In the genomic region with DNA sequence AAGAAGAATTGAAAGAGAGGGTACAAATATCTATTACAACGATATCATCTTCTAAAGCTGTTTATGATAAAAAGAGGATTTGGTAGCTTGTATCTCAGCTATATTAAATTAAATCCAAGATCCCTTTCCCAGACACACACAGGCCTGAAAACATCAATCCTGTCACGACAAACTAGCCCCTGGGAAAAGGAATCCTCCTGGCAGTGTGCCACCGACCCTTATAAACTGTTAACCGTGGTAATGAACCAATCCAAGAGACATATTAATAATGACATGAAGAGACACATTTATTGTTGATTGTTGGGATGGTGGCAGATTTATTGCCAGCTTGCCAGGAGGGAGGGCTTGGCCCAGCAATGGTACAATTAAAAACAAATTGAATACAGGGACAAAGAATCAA, we compare ENCODE assay signal across 12 cellular contexts.
"Had no signal": no experiment of that assay in that cellular context is flagged by ENCODE, and none has a peak within 500 bp of the region (broad histone marks: within the 10 kb centered on the region; RNA-seq: fewer than 3 reads in every experiment).

No MANE protein-coding gene starts in this region.

- ATAC-seq: activated CD8-positive, alpha-beta T cell treated with anti-CD3 and anti-CD28 coated beads, Interleukin-2, amount 10 ng/mL, durations not matched to agents 7 days and 5 days; left colon; naive thymus-derived CD4-positive, alpha-beta T cell had no signal

- H3K9me3 Mint-ChIP-seq: activated T-helper 1 cell treated with anti-CD3 and anti-CD28 coated beads, Interleukin-12 subunit alpha, Interleukin-12 subunit beta, Interleukin-2, Interleukin-4 antibody, amounts not matched to agents 30 ng/mL and 10 ng/mL and 1 ng/mL, durations not matched to agents 14 hours and 24 hours and 36 hours had no signal

- H3K4me3 Mint-ChIP-seq: activated CD8-positive, alpha-beta T cell treated with anti-CD3 and anti-CD28 coated beads, Interleukin-2, amount 10 ng/mL, durations not matched to agents 7 days and 5 days; activated T-helper 1 cell treated with anti-CD3 and anti-CD28 coated beads, Interleukin-12 subunit alpha, Interleukin-12 subunit beta, Interleukin-2, Interleukin-4 antibody, amounts not matched to agents 30 ng/mL and 10 ng/mL and 1 ng/mL, durations not matched to agents 14 hours and 24 hours and 36 hours; naive thymus-derived CD4-positive, alpha-beta T cell had no signal

- H3K36me3 Mint-ChIP-seq: naive thymus-derived CD4-positive, alpha-beta T cell had no signal

- H3K27ac Mint-ChIP-seq: activated CD8-positive, alpha-beta T cell treated with anti-CD3 and anti-CD28 coated beads, Interleukin-2, amount 10 ng/mL, durations not matched to agents 7 days and 5 days; activated T-helper 1 cell treated with anti-CD3 and anti-CD28 coated beads, Interleukin-12 subunit alpha, Interleukin-12 subunit beta, Interleukin-2, Interleukin-4 antibody, amounts not matched to agents 30 ng/mL and 10 ng/mL and 1 ng/mL, durations not matched to agents 14 hours and 24 hours and 36 hours; naive thymus-derived CD4-positive, alpha-beta T cell had no signal

- DNase-seq: activated CD4-positive, alpha-beta T cell treated with anti-CD3 and anti-CD28 coated beads for 48 hours; activated CD8-positive, alpha-beta memory T cell treated with anti-CD3 and anti-CD28 coated beads, Interleukin-2, amount 50 U/mL, for 48 hours; activated CD8-positive, alpha-beta T cell treated with anti-CD3 and anti-CD28 coated beads, Interleukin-2, amount 10 ng/mL, durations not matched to agents 7 days and 5 days; activated naive CD4-positive, alpha-beta T cell; esophagus squamous epithelium; foreskin fibroblast; head of caudate nucleus; left colon; naive thymus-derived CD4-positive, alpha-beta T cell; posterior cingulate gyrus; small intestine had no signal
